10 cellular contexts compared by ENCODE assay signal in genomic region chrX:71637253-71637618, GRCh38. TPM values are rescaled to one million over a fixed set of nuclear protein-coding genes. Genes with fewer than 3 reads are reported as not detected.
DNase-seq lines count a peak whose midpoint lies in the region; ATAC-seq and TF ChIP-seq lines count a peak whose summit lies in the region.
"Had no signal": no experiment of that assay in that cellular context is flagged by ENCODE, and none has a peak within 500 bp of the region (broad histone marks: within the 10 kb centered on the region; RNA-seq: fewer than 3 reads in every experiment).

No MANE protein-coding gene starts in this region.

- no peaks in the 10 kb centered on the region for H3K9me3 Mint-ChIP-seq in CD8-positive, alpha-beta T cell
- no peaks in the 10 kb centered on the region for H3K9me3 Mint-ChIP-seq in activated CD8-positive, alpha-beta T cell treated with anti-CD3 and anti-CD28 coated beads, Interleukin-2, amount 10 ng/mL, durations not matched to agents 7 days and 5 days (ENCODE audit: insufficient read depth)

- no peaks in the 10 kb centered on the region for H3K27me3 ChIP-seq in CD8-positive, alpha-beta T cell (ENCODE audit: insufficient read depth, low read length)
- H3K27me3 ChIP-seq in PC-9 (ENCODE audit: insufficient read depth, low read depth), result no peaks in the 10 kb centered on the region

- H3K4me1 Mint-ChIP-seq in CD8-positive, alpha-beta T cell (ENCODE audit: low read depth), result peaks cover 17% of the 10 kb centered on the region
- H3K4me1 Mint-ChIP-seq in activated CD8-positive, alpha-beta T cell treated with anti-CD3 and anti-CD28 coated beads, Interleukin-2, amount 10 ng/mL, durations not matched to agents 7 days and 5 days (ENCODE audit: low read depth), result peaks cover 17% of the 10 kb centered on the region

- no peak overlapping the region for H3K27ac ChIP-seq in CD8-positive, alpha-beta T cell (ENCODE audit: low read depth, low read length)
- no peak overlapping the region for H3K27ac ChIP-seq in PC-9

- TF ChIP-seq CTCF in CD8-positive, alpha-beta T cell (IDR thresholded peaks at IDR 0.05), result no peak
- no peak for TF ChIP-seq CTCF in mucosa of descending colon (IDR thresholded peaks at IDR 0.05)
- TF ChIP-seq CTCF in PC-9 (conservative IDR thresholded peaks at IDR 0.05), result no peak

- no peaks in the 10 kb centered on the region for H3K36me3 Mint-ChIP-seq in CD8-positive, alpha-beta T cell
- H3K36me3 Mint-ChIP-seq in activated CD8-positive, alpha-beta T cell treated with anti-CD3 and anti-CD28 coated beads, Interleukin-2, amount 10 ng/mL, durations not matched to agents 7 days and 5 days (ENCODE audit: low read depth), result no peaks in the 10 kb centered on the region

- peak overlapping the region; percentile 35 for H3K4me3 Mint-ChIP-seq in CD8-positive, alpha-beta T cell
- H3K4me3 Mint-ChIP-seq in activated CD8-positive, alpha-beta T cell treated with anti-CD3 and anti-CD28 coated beads, Interleukin-2, amount 10 ng/mL, durations not matched to agents 7 days and 5 days, result no peak overlapping the region

- no peak overlapping the region for H3K4me2 ChIP-seq in PC-9

- no peaks in the 10 kb centered on the region for H3F3A ChIP-seq in PC-9 (ENCODE audit: insufficient read depth, low read depth)

- peaks cover 38% of the 10 kb centered on the region for H3K4me1 ChIP-seq in CD8-positive, alpha-beta T cell (ENCODE audit: insufficient read depth, low read length)
- H3K4me1 ChIP-seq in mucosa of descending colon (ENCODE audit: low read depth) (no peaks in the 10 kb centered on the region), PC-9 (replicated peaks; ENCODE audit: insufficient read depth) (no peaks in the 10 kb centered on the region)

- CTCF ChIA-PET in CD8-positive, alpha-beta T cell (lab: Charles Lee), result interaction anchor here (1.9 kb wide), 1 partner anchor 12 kb away, joined by 6 read pairs; no protein-coding TSS in a partner anchor
- CTCF ChIA-PET in activated CD8-positive, alpha-beta T cell treated with anti-CD3 and anti-CD28 coated beads, Interleukin-2, amount 10 ng/mL, durations not matched to agents 7 days and 5 days (lab: Charles Lee), result interaction anchor here (7.7 kb wide), 1 partner anchor 17 kb away, joined by 56 read pairs; the partner anchor contains the start of gene CXCR3
- CTCF ChIA-PET in PC-9 (lab: Charles Lee), result no interaction called here

- H2AFZ ChIP-seq in PC-9, result no peak overlapping the region

- no peaks in the 10 kb centered on the region for H3K27me3 Mint-ChIP-seq in CD8-positive, alpha-beta T cell (ENCODE audit: low read depth)
- H3K27me3 Mint-ChIP-seq in activated CD8-positive, alpha-beta T cell treated with anti-CD3 and anti-CD28 coated beads, Interleukin-2, amount 10 ng/mL, durations not matched to agents 7 days and 5 days (ENCODE audit: low read depth), result no peaks in the 10 kb centered on the region

- H3K9me2 ChIP-seq in PC-9 (ENCODE audit: insufficient read depth), result no peaks in the 10 kb centered on the region

- H3K9me3 ChIP-seq in CD8-positive, alpha-beta T cell (ENCODE audit: low read length), result no peaks in the 10 kb centered on the region
- H3K9me3 ChIP-seq in mucosa of descending colon, result no peaks in the 10 kb centered on the region
- H3K9me3 ChIP-seq in PC-9 (ENCODE audit: insufficient read depth, low read depth), result no peaks in the 10 kb centered on the region

- no peaks in the 10 kb centered on the region for H4K20me1 ChIP-seq in PC-9 (ENCODE audit: insufficient read depth)

- H3K27ac Mint-ChIP-seq in CD8-positive, alpha-beta T cell, result peak overlapping the region; percentile 88
- peak overlapping the region; percentile 84 for H3K27ac Mint-ChIP-seq in activated CD8-positive, alpha-beta T cell treated with anti-CD3 and anti-CD28 coated beads, Interleukin-2, amount 10 ng/mL, durations not matched to agents 7 days and 5 days

- no peak for DNase-seq in CD8-positive, alpha-beta T cell
- no peak for DNase-seq in activated CD8-positive, alpha-beta T cell treated with anti-CD3 and anti-CD28 coated beads, Interleukin-2, amount 10 ng/mL, durations not matched to agents 7 days and 5 days
- DNase-seq in mucosa of descending colon (no peak), iPS-NIHi7 (ENCODE audit: extremely low spot score) (no peak), SIG-M5 treated with dmso at 0.1 percent for 504 hours (lab: John Stamatoyannopoulos, UW; ENCODE audit: unreplicated experiment) (no peak), superior temporal gyrus (ENCODE audit: extremely low spot score) (no peak), PC-9 (no peak)
- DNase-seq: cortex of kidney, SIG-M5 had no signal

- POLR2A ChIA-PET in CD8-positive, alpha-beta T cell (lab: Charles Lee), result interaction anchor here (1.2 kb wide), 1 partner anchor 16 kb away, joined by 3 read pairs; no protein-coding TSS in a partner anchor
- POLR2A ChIA-PET in activated CD8-positive, alpha-beta T cell treated with anti-CD3 and anti-CD28 coated beads, Interleukin-2, amount 10 ng/mL, durations not matched to agents 7 days and 5 days (lab: Charles Lee), result interaction anchor here (0.7 to 2.2 kb wide), 3 partner anchors 15 to 25 kb away, joined by 3 to 10 read pairs (median 3); partner anchors contain the start of gene CXCR3
- POLR2A ChIA-PET in PC-9 (lab: Charles Lee; ENCODE audit: unreplicated experiment), result no interaction called here

- peak; percentile 35 for ATAC-seq in CD8-positive, alpha-beta T cell
- ATAC-seq in GM21723 (IDR thresholded peaks at IDR 0.05; ENCODE audit: unreplicated experiment) (peak; percentile 38), mucosa of descending colon (peak; percentile 22)
- ATAC-seq in activated CD8-positive, alpha-beta T cell treated with anti-CD3 and anti-CD28 coated beads, Interleukin-2, amount 10 ng/mL, durations not matched to agents 7 days and 5 days, result no peak

- no TSS peak for BruUV-seq in PC-9 (replicated peaks; lab: Mats Ljungman, UMichigan)

- no peaks in the 10 kb centered on the region for H3K79me2 ChIP-seq in PC-9 (ENCODE audit: low read depth)

- no peaks in the 10 kb centered on the region for H3K36me3 ChIP-seq in CD8-positive, alpha-beta T cell (ENCODE audit: insufficient read depth, low read length)
- H3K36me3 ChIP-seq in mucosa of descending colon (ENCODE audit: low read depth), result no peaks in the 10 kb centered on the region
- no peaks in the 10 kb centered on the region for H3K36me3 ChIP-seq in PC-9 (ENCODE audit: low read depth)

- H3K4me3 ChIP-seq in CD8-positive, alpha-beta T cell (ENCODE audit: low read depth, low read length), result no peak overlapping the region
- H3K4me3 ChIP-seq in mucosa of descending colon (no peak overlapping the region), PC-9 (no peak overlapping the region)

- intact Hi-C loops in CD8-positive, alpha-beta T cell (cut with DNase I, micrococcal nuclease), result loop anchor here in 1 of 2 experiments (2.0 kb wide), 1 partner anchor 14 kb away; no protein-coding TSS in a partner anchor
- intact Hi-C loops in mucosa of descending colon (cut with DNase I, micrococcal nuclease), result no loop called here
- intact Hi-C loops in PC-9 (cut with micrococcal nuclease; ENCODE audit: unreplicated experiment), result no loop called here

RNA-seq across cellular contexts. Expression of gene CXCR3, which starts 18.9 kb away (rescaled TPM):
- total RNA-seq in CD8-positive, alpha-beta T cell, result 10 to 100 TPM; 86.1 to 95.8 TPM
- 100 to 1,000 TPM; 141 to 145 TPM for total RNA-seq in activated CD8-positive, alpha-beta T cell treated with anti-CD3 and anti-CD28 coated beads, Interleukin-2, amount 10 ng/mL, durations not matched to agents 7 days and 5 days
- total RNA-seq in mucosa of descending colon, result 1 to 10 TPM; 1.9 to 6.1 (median 2.1) TPM
- total RNA-seq in PC-9 (2021), result not detected in 2 replicates

RNA-seq across cellular contexts. Expression of gene GCNA, which starts 59.0 kb away (rescaled TPM):
- 1 to 10 TPM; 2.5 to 3.9 TPM for total RNA-seq in CD8-positive, alpha-beta T cell
- total RNA-seq in activated CD8-positive, alpha-beta T cell treated with anti-CD3 and anti-CD28 coated beads, Interleukin-2, amount 10 ng/mL, durations not matched to agents 7 days and 5 days, result 1 to 10 TPM; 6.5 to 6.6 TPM
- total RNA-seq in mucosa of descending colon, result 1 to 10 TPM; 1.2 to 2.0 (median 1.5) TPM
- 0.48 and 1.4 TPM in 2 replicates for total RNA-seq in PC-9 (2021)

Comparison
In these comparisons a context has a peak if more than half of its experiments do, and no peak if none do; other contexts are left out.
1. RNA of gene CXCR3, which starts 18.9 kb away (total RNA-seq): 141 to 145 TPM in activated CD8-positive, alpha-beta T cell treated with anti-CD3 and anti-CD28 coated beads, Interleukin-2, amount 10 ng/mL, durations not matched to agents 7 days and 5 days and 86.1 to 95.8 TPM in CD8-positive, alpha-beta T cell; 1.9 to 6.1 TPM in mucosa of descending colon and not detected in PC-9; every median in the first group is over 10 times any median in the second.